ENCODE assay signal across 2 cellular contexts in genomic region chr12:2332266-2332665, GRCh38.
TF ChIP-seq lines count a peak whose summit lies in the region.

No MANE protein-coding gene starts in this region.

TF ChIP-seq in IMR-90, 13 proteins besides CTCF, POLR2A, EP300 and RAD21:
- TF ChIP-seq BHLHE40 (IDR thresholded peaks at IDR 0.05; ENCODE audit: low read depth, low read length) (no peak), NFE2L2 (IDR thresholded peaks at IDR 0.05; ENCODE audit: low read depth, low read length) (no peak), CEBPB (IDR thresholded peaks at IDR 0.05; ENCODE audit: low read depth, low read length) (no peak), FOS (IDR thresholded peaks at IDR 0.05; ENCODE audit: low read depth, low read length) (no peak), RFX5 (IDR thresholded peaks at IDR 0.05; ENCODE audit: low read depth, low read length) (no peak), MAZ (IDR thresholded peaks at IDR 0.05; ENCODE audit: borderline replicate concordance, low read depth, low read length) (no peak), USF2 (IDR thresholded peaks at IDR 0.05; ENCODE audit: low read depth, low read length) (no peak), SMC3 (IDR thresholded peaks at IDR 0.05; ENCODE audit: low read depth, low read length) (no peak), ELK1 (IDR thresholded peaks at IDR 0.05; ENCODE audit: borderline replicate concordance, low read depth, low read length) (no peak), RCOR1 (IDR thresholded peaks at IDR 0.05; ENCODE audit: insufficient replicate concordance, low read length) (no peak), MAFK (IDR thresholded peaks at IDR 0.05; ENCODE audit: low read depth, low read length) (no peak), CHD1 (IDR thresholded peaks at IDR 0.05; ENCODE audit: low read depth, low read length) (no peak), MXI1 (IDR thresholded peaks at IDR 0.05; ENCODE audit: borderline replicate concordance, low read depth, low read length) (no peak)

TF ChIP-seq in endothelial cell of umbilical vein, 7 proteins besides CTCF, POLR2A, EP300 and RAD21:
- TF ChIP-seq MYC (IDR thresholded peaks at IDR 0.05; ENCODE audit: low read depth, low read length) (no peak), MAX (IDR thresholded peaks at IDR 0.05; ENCODE audit: insufficient read depth, insufficient read length) (no peak), EZH2 (IDR thresholded peaks at IDR 0.05; ENCODE audit: borderline replicate concordance, low read depth, low read length, severe bottlenecking) (no peak), JUN (IDR thresholded peaks at IDR 0.05; ENCODE audit: borderline replicate concordance, insufficient read depth, insufficient read length, low read depth) (no peak)
